Comparison of ENCODE assay signal across 1 cellular context in genomic region chr7:94303736-94304135, GRCh38.
TF ChIP-seq lines count a peak whose summit lies in the region.

No MANE protein-coding gene starts in this region.

TF ChIP-seq in IMR-90, 13 proteins besides CTCF, POLR2A, EP300 and RAD21:
- peak; percentile 41; the same call in 1 of the 2 replicates for TF ChIP-seq CEBPB (IDR thresholded peaks at IDR 0.05; ENCODE audit: low read depth, low read length)
- no peak for TF ChIP-seq RFX5 (IDR thresholded peaks at IDR 0.05; ENCODE audit: low read depth, low read length)
- TF ChIP-seq CHD1 (IDR thresholded peaks at IDR 0.05; ENCODE audit: low read depth, low read length) = no peak
- no peak for TF ChIP-seq FOS (IDR thresholded peaks at IDR 0.05; ENCODE audit: low read depth, low read length)
